ENCODE assay signal across 12 cellular contexts in the genomic region with DNA sequence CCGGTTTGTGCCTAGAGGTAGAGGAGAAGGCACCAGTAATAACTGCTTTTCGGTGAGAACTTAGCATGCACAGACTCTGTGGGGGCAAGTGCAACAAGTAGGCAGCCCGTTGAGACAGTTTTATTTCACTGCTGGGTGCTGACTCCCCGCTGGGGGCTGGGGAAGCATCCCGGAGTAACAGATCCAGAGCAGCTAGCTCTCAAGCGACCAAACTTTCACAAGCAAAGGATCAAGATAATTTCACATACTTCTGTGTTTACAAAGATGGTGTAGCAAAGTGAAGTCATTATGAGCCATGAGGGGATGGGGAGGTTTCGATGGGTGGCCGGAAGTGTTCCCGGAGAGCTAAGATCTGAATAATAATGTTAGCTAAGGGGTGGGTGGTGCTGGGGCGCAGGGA. TPM values are rescaled to one million over a fixed set of nuclear protein-coding genes. Genes with fewer than 3 reads are reported as not detected.
A peak's percentile ranks its signal among the peaks of the same experiment; 100 is the strongest.
DNase-seq lines count a peak whose midpoint lies in the region; ATAC-seq and TF ChIP-seq lines count a peak whose summit lies in the region.
"Had no signal": no experiment of that assay in that cellular context is flagged by ENCODE, and none has a peak within 500 bp of the region (broad histone marks: within the 10 kb centered on the region; RNA-seq: fewer than 3 reads in every experiment).

No MANE protein-coding gene starts in this region.

- H3K4me1 ChIP-seq in OCI-LY7 (ENCODE audit: insufficient read depth, low read length, poor library complexity, severe bottlenecking), result peaks cover 22% of the 10 kb centered on the region
- H3K4me1 ChIP-seq in neural progenitor cell, result peaks cover 16% of the 10 kb centered on the region
- H3K4me1 ChIP-seq in spleen, result peaks cover 14 to 68% (median 51%) of the 10 kb centered on the region in 6 donors

- peaks cover 9% of the 10 kb centered on the region for H3K36me3 Mint-ChIP-seq in neural progenitor cell

- H3K4me2 ChIP-seq in OCI-LY7 (ENCODE audit: low read length) (peak overlapping the region; percentile 70; the same call in 1 of the 2 replicates), neural progenitor cell (no peak overlapping the region)

- H3K4me3 Mint-ChIP-seq in neural progenitor cell, result peak overlapping the region; percentile 21

- 66 to 89% (median 84%) methylated on average over 9 to 10 of the region's 10 CpGs for whole genome bisulfite sequencing in spleen, 5 donors

- ATAC-seq in HG02571 (IDR thresholded peaks at IDR 0.05; ENCODE audit: unreplicated experiment), result no peak
- ATAC-seq: Right ventricle myocardium inferior had no signal

- CTCF ChIA-PET in OCI-LY7 (lab: Charles Lee; ENCODE audit: unreplicated experiment), result interaction anchor here (0.6 kb wide), 1 partner anchor 156 kb away, joined by 7 read pairs; no protein-coding TSS in a partner anchor

- H3K4me1 Mint-ChIP-seq in neural progenitor cell, result peaks cover 49% of the 10 kb centered on the region

- peaks cover 14% of the 10 kb centered on the region for H3F3A ChIP-seq in neural progenitor cell (ENCODE audit: low read depth)

- BruUV-seq in OCI-LY7 (replicated peaks; lab: Mats Ljungman, UMichigan), result no TSS peak

- H3K79me2 ChIP-seq in OCI-LY7 (ENCODE audit: insufficient read depth, low read depth, low read length) (peaks cover 54% of the 10 kb centered on the region), neural progenitor cell (ENCODE audit: low read depth) (peaks cover 84% of the 10 kb centered on the region)

- H3K9me3 ChIP-seq in OCI-LY7 (ENCODE audit: low read length) (no peaks in the 10 kb centered on the region), neural progenitor cell (ENCODE audit: low read depth) (no peaks in the 10 kb centered on the region), spleen (no peaks in the 10 kb centered on the region)
- H3K9me3 ChIP-seq: testis had no signal

- H3K36me3 ChIP-seq in OCI-LY7 (ENCODE audit: insufficient read depth, low read length) (peaks cover 29% of the 10 kb centered on the region; the same call in 1 of the 2 replicates), neural progenitor cell (no peaks in the 10 kb centered on the region), spleen (peaks cover 0 to 28% (median 2%) of the 10 kb centered on the region in 6 donors)

- peak; percentile 83 for DNase-seq in EH (ENCODE audit: low read depth)
- no peak for DNase-seq in OCI-LY7 (ENCODE audit: low spot score)
- peak; percentile 92 for DNase-seq in choroid plexus epithelial cell (ENCODE audit: low read depth)
- DNase-seq in neural progenitor cell (ENCODE audit: low spot score), result no peak
- no peak for DNase-seq in CD1c-positive myeloid dendritic cell (ENCODE audit: extremely low spot score)
- DNase-seq in spleen, result no peak
- DNase-seq: activated CD4-positive, CD25-positive, alpha-beta regulatory T cell treated with anti-CD3 and anti-CD28 coated beads, Interleukin-2, amount 50 U/mL, for 72 hours; hippocampal formation; NCI-H2107; testis had no signal

- H3K27me3 Mint-ChIP-seq in neural progenitor cell (ENCODE audit: insufficient read depth, low read depth), result peaks cover 11% of the 10 kb centered on the region

- TF ChIP-seq CTCF in OCI-LY7 (conservative IDR thresholded peaks at IDR 0.05; ENCODE audit: low read length) (no peak), choroid plexus epithelial cell (conservative IDR thresholded peaks at IDR 0.05; ENCODE audit: low read depth, low read length) (no peak), neural progenitor cell (IDR thresholded peaks at IDR 0.05) (no peak), spleen (IDR thresholded peaks at IDR 0.05 in 8 of 11, conservative IDR thresholded peaks at IDR 0.05 in 3 of 11) (no peak)

- H3K27ac Mint-ChIP-seq in neural progenitor cell, result no peak overlapping the region

- H3K9me3 Mint-ChIP-seq in neural progenitor cell, result no peaks in the 10 kb centered on the region

- no peak for TF ChIP-seq POLR2A in spleen (IDR thresholded peaks at IDR 0.05)

- POLR2A ChIA-PET in OCI-LY7 (lab: Charles Lee), result no interaction called here

- H4K20me1 ChIP-seq in OCI-LY7 (ENCODE audit: insufficient read depth, low read length) (peaks cover 20% of the 10 kb centered on the region), neural progenitor cell (ENCODE audit: low read depth) (peaks cover 74% of the 10 kb centered on the region)

- H3K27me3 ChIP-seq in neural progenitor cell (no peaks in the 10 kb centered on the region), spleen (replicated peaks in 1 of 7) (no peaks in the 10 kb centered on the region)
- H3K27me3 ChIP-seq: testis had no signal

- no peak overlapping the region for H3K9ac ChIP-seq in neural progenitor cell

- H2AFZ ChIP-seq in OCI-LY7 (ENCODE audit: low read length) (no peak overlapping the region), neural progenitor cell (replicated peaks) (no peak overlapping the region)

- intact Hi-C loops in OCI-LY7 (cut with micrococcal nuclease; ENCODE audit: unreplicated experiment), result no loop called here
- intact Hi-C loops in spleen (cut with DNase I; ENCODE audit: low total_unique reads), result no loop called here

- H3K9me2 ChIP-seq in OCI-LY7 (ENCODE audit: insufficient read depth, low read length), result no peaks in the 10 kb centered on the region

- no peak overlapping the region for H3K27ac ChIP-seq in OCI-LY7 (ENCODE audit: low read depth, low read length, poor library complexity, severe bottlenecking)
- no peak overlapping the region for H3K27ac ChIP-seq in neural progenitor cell
- H3K27ac ChIP-seq in spleen, result peak overlapping the region in 1 of 8 donors; percentile 4
- H3K27ac ChIP-seq: testis had no signal

- H3K4me3 ChIP-seq in OCI-LY7 (ENCODE audit: low read depth, low read length, poor library complexity, severe bottlenecking) (no peak overlapping the region), choroid plexus epithelial cell (ENCODE audit: low read depth, low read length) (peak overlapping the region; percentile 22), neural progenitor cell (no peak overlapping the region), spleen (no peak overlapping the region)
- H3K4me3 ChIP-seq: testis had no signal

RNA-seq across cellular contexts. Expression of gene NACC1, which starts 2.8 kb away (rescaled TPM):
- 46.5 and 56.3 TPM in 2 replicates for total RNA-seq in OCI-LY7 (2014; rRNA removed; shearing (Covaris generic))
- 40.4 and 52.9 TPM in 2 replicates for total RNA-seq in OCI-LY7 (2022)
- total RNA-seq in neural progenitor cell (ENCODE audit: low replicate concordance), result 34.7 and 108 TPM in 2 replicates
- total RNA-seq in spleen, result 10 to 100 TPM; 22.0 to 47.0 (median 37.7) TPM
- 10 to 100 TPM in 1 of 3 donors, 1 to 10 TPM in 2; 5.5 to 32.8 (median 7.1) TPM for polyA plus RNA-seq in spleen

RNA-seq across cellular contexts. Expression of gene TRMT1, which starts 4.3 kb away (rescaled TPM):
- total RNA-seq in OCI-LY7 (2014; rRNA removed; shearing (Covaris generic)), result 39.2 and 56.8 TPM in 2 replicates
- 38.2 and 50.4 TPM in 2 replicates for total RNA-seq in OCI-LY7 (2022)
- 30.2 and 49.0 TPM in 2 replicates for total RNA-seq in neural progenitor cell (ENCODE audit: low replicate concordance)
- total RNA-seq in spleen, result 10 to 100 TPM; 27.7 to 72.8 (median 37.5) TPM
- 100 to 1,000 TPM in 2 of 3 donors, 10 to 100 TPM in 1; 76.2 to 109 (median 107) TPM for polyA plus RNA-seq in spleen

RNA-seq across cellular contexts. Expression of gene LYL1, which starts 18.2 kb away (rescaled TPM):
- 66.8 and 75.5 TPM in 2 replicates for total RNA-seq in OCI-LY7 (2014; rRNA removed; shearing (Covaris generic))
- total RNA-seq in OCI-LY7 (2022) (70.4 and 72.5 TPM in 2 replicates), neural progenitor cell (ENCODE audit: low replicate concordance) (0.88 and 2.2 TPM in 2 replicates), spleen (10 to 100 TPM; 35.5 to 69.4 (median 50.0) TPM)
- 10 to 100 TPM; 63.7 to 86.9 (median 68.0) TPM for polyA plus RNA-seq in spleen

RNA-seq across cellular contexts. Expression of gene STX10, which starts 29.4 kb away (rescaled TPM):
- total RNA-seq in OCI-LY7 (2014; rRNA removed; shearing (Covaris generic)), result 67.8 and 91.7 TPM in 2 replicates
- total RNA-seq in OCI-LY7 (2022), result 41.6 and 45.4 TPM in 2 replicates
- total RNA-seq in neural progenitor cell (ENCODE audit: low replicate concordance), result 36.5 and 51.2 TPM in 2 replicates
- total RNA-seq in spleen, result 10 to 100 TPM; 43.8 to 89.5 (median 55.8) TPM
- 10 to 100 TPM; 78.3 to 98.0 (median 93.7) TPM for polyA plus RNA-seq in spleen

RNA-seq across cellular contexts. Expression of gene IER2, which starts 29.4 kb away (rescaled TPM):
- 61.6 and 64.3 TPM in 2 replicates for total RNA-seq in OCI-LY7 (2014; rRNA removed; shearing (Covaris generic))
- 79.5 and 89.0 TPM in 2 replicates for total RNA-seq in OCI-LY7 (2022)
- 13.7 and 55.4 TPM in 2 replicates for total RNA-seq in neural progenitor cell (ENCODE audit: low replicate concordance)
- total RNA-seq in spleen, result 100 to 1,000 TPM in 4 of 7 donors, 10 to 100 TPM in 3; 59.7 to 131 (median 104) TPM
- 10 to 100 TPM; 56.7 to 92.2 (median 76.6) TPM for polyA plus RNA-seq in spleen

Comparison
In these comparisons a context has a peak if more than half of its experiments do, and no peak if none do; other contexts are left out.
1. DNase-seq: peak in EH (single experiment) and choroid plexus epithelial cell (single experiment); none in OCI-LY7 (single experiment), neural progenitor cell (single experiment), CD1c-positive myeloid dendritic cell (single experiment) and spleen (single experiment).
2. RNA of gene LYL1, which starts 18.2 kb away (total RNA-seq): 66.8 to 75.5 TPM in OCI-LY7 and 35.5 to 69.4 TPM in spleen; 0.88 to 2.2 TPM in neural progenitor cell; every median in the first group is over 10 times any median in the second.